In genomic region chr10:97466755-97467154, GRCh38 we compare ENCODE assay signal across 20 cellular contexts. TPM values are rescaled to one million over a fixed set of nuclear protein-coding genes. Genes with fewer than 3 reads are reported as not detected.
A peak's percentile ranks its signal among the peaks of the same experiment; 100 is the strongest.
DNase-seq lines count a peak whose midpoint lies in the region; ATAC-seq and TF ChIP-seq lines count a peak whose summit lies in the region.
"Had no signal": no experiment of that assay in that cellular context is flagged by ENCODE, and none has a peak within 500 bp of the region (broad histone marks: within the 10 kb centered on the region; RNA-seq: fewer than 3 reads in every experiment).

No MANE protein-coding gene starts in this region.

- intact Hi-C loops in HCT116 (cut with micrococcal nuclease), result no loop called here

- CTCF ChIA-PET in HCT116 (lab: Charles Lee) (interaction anchor here (0.7 to 2.2 kb wide), 5 partner anchors 10 to 235 kb away, joined by 3 to 8 read pairs (median 5); partner anchors contain the start of gene ANKRD2), RWPE1 (lab: Yijun Ruan, JAX) (interaction anchor here (0.6 to 3.9 kb wide), 4 partner anchors 87 to 1220 kb away, joined by 4 to 18 read pairs (median 5); no protein-coding TSS in a partner anchor)

- H3K27me3 ChIP-seq in HCT116 (ENCODE audit: insufficient read depth, low read length) (no peaks in the 10 kb centered on the region), smooth muscle cell (ENCODE audit: low read depth) (no peaks in the 10 kb centered on the region)
- H3K27me3 ChIP-seq: transverse colon had no signal

- DNase-seq in HCT116 (ENCODE audit: low read depth, low spot score) (peak; percentile 43), RWPE1 (ENCODE audit: low spot score) (peak; percentile 72), fibroblast of mammary gland (ENCODE audit: low read depth) (peak; percentile 29), smooth muscle cell (lab: John Stamatoyannopoulos, UW; ENCODE audit: unreplicated experiment) (no peak), amygdala (lab: John Stamatoyannopoulos, UW) (no peak), NCI-H524 (lab: John Stamatoyannopoulos, UW) (no peak), middle frontal gyrus (ENCODE audit: extremely low spot score, low spot score) (no peak)
- DNase-seq: activated CD4-positive, alpha-beta T cell treated with anti-CD3 and anti-CD28 coated beads for 4 hours; activated T-cell treated with anti-CD3 and anti-CD28 coated beads, Interleukin-2, amount 50 U/mL, for 1 hour; aorta; CD4-positive, alpha-beta memory T cell; GF-D8; hippocampal formation; left ventricle myocardium superior; NCI-H1417 treated with DMSO at 0.1 percent for 48 hours; NCI-H524 treated with DMSO at 0.1 percent for 48 hours; stimulated activated CD4-positive, alpha-beta T cell treated with anti-CD3 and anti-CD28 coated beads, Interleukin-1b, Interleukin-23, amount 100 ng/mL, for 48 hours; T-helper 17 cell; transverse colon had no signal

- H3K4me2 ChIP-seq in HCT116 (ENCODE audit: low read length), result peak overlapping the region; percentile 61
- H3K4me2 ChIP-seq in smooth muscle cell, result no peak overlapping the region

- H3K4me1 ChIP-seq in HCT116 (ENCODE audit: control insufficient read depth in 1 of 2, insufficient read depth in 2 of 2, low read length in 2 of 2) (peaks cover 20 to 40% of the 10 kb centered on the region in 2 experiments), smooth muscle cell (ENCODE audit: low read depth) (no peaks in the 10 kb centered on the region)

- TF ChIP-seq RAD21 in HCT116 (IDR thresholded peaks at IDR 0.05; ENCODE audit: low read depth), result 0 out of 2 replicates have a peak, but pooled peaks have one; percentile 2

- no TSS peak for BruUV-seq in HCT116 (replicated peaks; lab: Mats Ljungman, UMichigan)

- H3K9ac ChIP-seq in HCT116 (ENCODE audit: low read length), result peak overlapping the region; percentile 37
- no peak overlapping the region for H3K9ac ChIP-seq in smooth muscle cell (ENCODE audit: low read depth)

- H3K27ac ChIP-seq in HCT116 (ENCODE audit: low read depth, low read length) (peak overlapping the region; percentile 44; the same call in 1 of the 2 replicates), RWPE1 (peak overlapping the region; percentile 68), smooth muscle cell (ENCODE audit: low read depth) (peak overlapping the region; percentile 58)
- H3K27ac ChIP-seq: transverse colon had no signal

- RAD21 ChIA-PET in HCT116 (lab: Charles Lee; ENCODE audit: low non-redundant PET in 1 of 2, low total read pairs in 2 of 2, uncharacterized antibody in 2 of 2, unreplicated experiment in 2 of 2), result interaction anchor here in 1 of 2 experiments (1.2 kb wide), 1 partner anchor 143 kb away, joined by 3 read pairs; no protein-coding TSS in a partner anchor

- H3K4me3 ChIP-seq in HCT116 (replicated peaks in 1 of 2; ENCODE audit: low read depth in 1 of 2, low read length in 2 of 2) (no peak overlapping the region), fibroblast of mammary gland (ENCODE audit: control insufficient read depth, low read depth, low read length) (no peak overlapping the region), smooth muscle cell (no peak overlapping the region)
- H3K4me3 ChIP-seq: transverse colon had no signal

- H3K79me2 ChIP-seq in HCT116 (ENCODE audit: insufficient read depth, low read length), result 0 out of 2 replicates have a peak, but pooled peaks cover 3% of the 10 kb centered on the region
- no peaks in the 10 kb centered on the region for H3K79me2 ChIP-seq in smooth muscle cell (ENCODE audit: low read depth)

- H3K36me3 ChIP-seq in HCT116 (ENCODE audit: control insufficient read depth in 1 of 2, insufficient read depth in 2 of 2, low read length in 2 of 2), result peaks cover 49 to 66% of the 10 kb centered on the region in 2 experiments
- peaks cover 14% of the 10 kb centered on the region for H3K36me3 ChIP-seq in smooth muscle cell (ENCODE audit: low read depth)

- POLR2A ChIA-PET in HCT116 (lab: Charles Lee), result no interaction called here
- POLR2A ChIA-PET in RWPE1 (lab: Yijun Ruan, JAX; ENCODE audit: low non-redundant PET), result interaction anchor here (0.6 kb wide), 2 partner anchors 178 to 220 kb away, joined by 4 to 7 read pairs; partner anchors contain the start of gene AVPI1

- peaks cover 2% of the 10 kb centered on the region; the same call in 1 of the 2 replicates for H4K20me1 ChIP-seq in HCT116 (ENCODE audit: insufficient read depth)
- H4K20me1 ChIP-seq in smooth muscle cell (ENCODE audit: low read depth), result no peaks in the 10 kb centered on the region

- peaks cover 18% of the 10 kb centered on the region for H3F3A ChIP-seq in smooth muscle cell (ENCODE audit: low read depth)

- ATAC-seq in HCT116 (peak; percentile 70), GM19328 (IDR thresholded peaks at IDR 0.05; ENCODE audit: unreplicated experiment) (no peak)
- ATAC-seq: left ventricle myocardium superior, T-helper 17 cell had no signal

- H3K9me3 ChIP-seq in HCT116 (ENCODE audit: control insufficient read depth in 1 of 2, insufficient read depth in 1 of 2, low read depth in 1 of 2, low read length in 2 of 2), result no peaks in the 10 kb centered on the region
- no peaks in the 10 kb centered on the region for H3K9me3 ChIP-seq in smooth muscle cell (replicated peaks; ENCODE audit: low read depth)
- H3K9me3 ChIP-seq: transverse colon had no signal

- 79% methylated on average over 4 of the region's 4 CpGs for WGBS in smooth muscle cell (ENCODE audit: low lambda C conversion rate)

- no peak overlapping the region for H2AFZ ChIP-seq in HCT116 (ENCODE audit: low read depth, low read length, poor library complexity, severe bottlenecking)
- H2AFZ ChIP-seq in smooth muscle cell (ENCODE audit: low read depth), result no peak overlapping the region

- no peak for TF ChIP-seq POLR2A in HCT116 (IDR thresholded peaks at IDR 0.05; ENCODE audit: borderline replicate concordance, extremely low read depth, insufficient read depth, insufficient read length)

- no peaks in the 10 kb centered on the region for H3K9me2 ChIP-seq in HCT116 (ENCODE audit: insufficient read depth)

- TF ChIP-seq CTCF in HCT116 (IDR thresholded peaks at IDR 0.05 in 2 of 3, conservative IDR thresholded peaks at IDR 0.05 in 1 of 3; ENCODE audit: borderline replicate concordance in 1 of 3, insufficient read depth in 1 of 3, low read depth in 2 of 3, low read length in 2 of 3) (no peak), RWPE1 (conservative IDR thresholded peaks at IDR 0.05; ENCODE audit: low read depth) (no peak), fibroblast of mammary gland (conservative IDR thresholded peaks at IDR 0.05; ENCODE audit: control insufficient read depth, insufficient read depth, low read depth, low read length) (no peak), smooth muscle cell (IDR thresholded peaks at IDR 0.05; ENCODE audit: borderline replicate concordance, insufficient read depth, poor library complexity, severe bottlenecking) (no peak)

TF ChIP-seq in HCT116, 20 proteins besides CTCF, POLR2A, EP300 and RAD21 (continues in another document):
- TF ChIP-seq MAX (IDR thresholded peaks at IDR 0.05), result no peak
- TF ChIP-seq ATF3 (IDR thresholded peaks at IDR 0.05), result no peak
- TF ChIP-seq JUND (IDR thresholded peaks at IDR 0.05), result peak; percentile 68
- no peak for TF ChIP-seq EZH2 (IDR thresholded peaks at IDR 0.05)
- peak; percentile 60 for TF ChIP-seq FOSL1 (IDR thresholded peaks at IDR 0.05; ENCODE audit: low read depth)
- peak; percentile 34; the same call in 1 of the 2 replicates for TF ChIP-seq POLR2AphosphoS5 (IDR thresholded peaks at IDR 0.05; ENCODE audit: low read depth, low read length)
- TF ChIP-seq ELF1 (IDR thresholded peaks at IDR 0.05; ENCODE audit: borderline replicate concordance, low read depth), result no peak
- TF ChIP-seq EGR1 (IDR thresholded peaks at IDR 0.05; ENCODE audit: low read depth), result no peak
- TF ChIP-seq SIN3A (IDR thresholded peaks at IDR 0.05; ENCODE audit: low read depth), result no peak
- no peak for TF ChIP-seq ZBTB33 (IDR thresholded peaks at IDR 0.05; ENCODE audit: extremely low read depth, insufficient replicate concordance, low read length)
- TF ChIP-seq EZH2phosphoT487 (IDR thresholded peaks at IDR 0.05; ENCODE audit: borderline replicate concordance), result no peak

RNA-seq across cellular contexts. Expression of gene ZDHHC16, which starts 20.8 kb away (rescaled TPM):
- total RNA-seq in HCT116 (2021; ENCODE audit: unreplicated experiment) (34.0 TPM), smooth muscle cell (48.5 and 50.3 TPM in 2 replicates)
- 23.9 and 32.2 TPM in 2 replicates for polyA plus RNA-seq in HCT116 (2012)
- polyA plus RNA-seq in smooth muscle cell, result 73.3 and 81.1 TPM in 2 replicates

RNA-seq across cellular contexts. Expression of gene EXOSC1, which starts 20.9 kb away (rescaled TPM):
- 38.9 TPM for total RNA-seq in HCT116 (2021; ENCODE audit: unreplicated experiment)
- polyA plus RNA-seq in HCT116 (2012), result 44.7 and 53.0 TPM in 2 replicates
- 44.9 and 48.7 TPM in 2 replicates for total RNA-seq in smooth muscle cell
- polyA plus RNA-seq in smooth muscle cell, result 61.5 and 97.5 TPM in 2 replicates

RNA-seq across cellular contexts. Expression of gene MMS19, which starts 31.5 kb away (rescaled TPM):
- total RNA-seq in HCT116 (2021; ENCODE audit: unreplicated experiment) (101 TPM), smooth muscle cell (97.9 and 125 TPM in 2 replicates)
- 87.2 and 107 TPM in 2 replicates for polyA plus RNA-seq in HCT116 (2012)
- polyA plus RNA-seq in smooth muscle cell, result 76.8 and 81.4 TPM in 2 replicates

RNA-seq across cellular contexts. Expression of gene UBTD1, which starts 32.0 kb away (rescaled TPM):
- total RNA-seq in HCT116 (2021; ENCODE audit: unreplicated experiment) (12.8 TPM), smooth muscle cell (26.5 and 27.1 TPM in 2 replicates)
- polyA plus RNA-seq in HCT116 (2012), result 13.6 and 15.6 TPM in 2 replicates
- polyA plus RNA-seq in smooth muscle cell, result 59.9 and 61.5 TPM in 2 replicates

RNA-seq across cellular contexts. Expression of gene PGAM1, which starts 40.8 kb away (rescaled TPM):
- 497 TPM for total RNA-seq in HCT116 (2021; ENCODE audit: unreplicated experiment)
- 584 and 661 TPM in 2 replicates for polyA plus RNA-seq in HCT116 (2012)
- total RNA-seq in smooth muscle cell, result 725 and 787 TPM in 2 replicates
- 921 and 957 TPM in 2 replicates for polyA plus RNA-seq in smooth muscle cell

Comparison
In these comparisons a context has a peak if more than half of its experiments do, and no peak if none do; other contexts are left out.
1. DNase-seq: peak in HCT116 (single experiment), RWPE1 (single experiment) and fibroblast of mammary gland (single experiment); none in smooth muscle cell (single experiment), amygdala (0 of 56), NCI-H524 (0 of 2) and middle frontal gyrus (single experiment).
2. Peak in every context shown above with its lines, with median percentiles within 50 percentile points of each other: H3K27ac ChIP-seq.